In the genomic region with DNA sequence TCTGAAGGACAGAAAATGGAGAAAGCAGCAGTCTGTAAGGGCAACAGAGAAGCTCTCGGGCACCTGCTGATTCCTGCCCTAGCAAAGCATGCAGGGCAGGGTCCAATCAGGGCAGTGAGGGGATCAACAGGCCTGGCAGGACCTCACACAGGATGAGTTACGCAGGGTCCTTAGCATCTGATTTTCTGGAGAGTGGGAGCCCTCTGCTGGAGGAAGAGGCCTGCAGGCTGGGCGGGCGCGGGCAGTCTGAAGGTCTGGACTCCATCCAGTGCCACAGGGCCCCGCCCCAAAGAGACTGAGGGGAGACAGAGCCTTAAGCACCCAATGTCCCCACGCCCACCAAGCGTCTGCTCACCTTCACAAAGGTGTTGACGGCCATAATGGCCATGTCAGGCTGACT, we compare ENCODE assay signal across 1 cellular context.
TF ChIP-seq lines count a peak whose summit lies in the region.

No MANE protein-coding gene starts in this region.

TF ChIP-seq in endothelial cell of umbilical vein, 7 proteins besides CTCF, POLR2A, EP300 and RAD21 (continued from another document):
- no peak for TF ChIP-seq JUN (IDR thresholded peaks at IDR 0.05; ENCODE audit: borderline replicate concordance, insufficient read depth, insufficient read length, low read depth)
